Comparison of ENCODE assay signal across 10 cellular contexts in genomic region chr2:64937341-64938230, GRCh38. TPM values are rescaled to one million over a fixed set of nuclear protein-coding genes. Genes with fewer than 3 reads are reported as not detected.
DNase-seq lines count a peak whose midpoint lies in the region; ATAC-seq and TF ChIP-seq lines count a peak whose summit lies in the region.
"Had no signal": no experiment of that assay in that cellular context is flagged by ENCODE, and none has a peak within 500 bp of the region (broad histone marks: within the 10 kb centered on the region; RNA-seq: fewer than 3 reads in every experiment).

No MANE protein-coding gene starts in this region.

- H3K4me3 ChIP-seq in parathyroid adenoma (ENCODE audit: low read depth, low read length) (no peak overlapping the region), dorsolateral prefrontal cortex (peak overlapping the region in 7 of 59 donors; percentile 2 to 14 (median 8))
- H3K4me3 ChIP-seq: skin epidermis had no signal

- intact Hi-C loops in dorsolateral prefrontal cortex (cut with DNase I), result no loop called here

- H3K79me2 ChIP-seq in parathyroid adenoma, result no peaks in the 10 kb centered on the region

- peaks cover 6% of the 10 kb centered on the region for H3K4me1 ChIP-seq in parathyroid adenoma

- DNase-seq in RPMI8226, result peak; percentile 90
- no peak for DNase-seq in dorsolateral prefrontal cortex
- no peak for DNase-seq in NCI-H2029 treated with DMSO at 0.1 percent for 48 hours (lab: John Stamatoyannopoulos, UW)
- no peak for DNase-seq in endothelial cell (ENCODE audit: low spot score)

- peaks cover 7% of the 10 kb centered on the region for H3K4me1 Mint-ChIP-seq in endothelial cell (ENCODE audit: unreplicated experiment)

- no peaks in the 10 kb centered on the region for H3K36me3 ChIP-seq in parathyroid adenoma (ENCODE audit: control insufficient read depth, insufficient read depth, low read length)

- no peak overlapping the region for H3K4me2 ChIP-seq in parathyroid adenoma (ENCODE audit: low read length)

- H3K36me3 Mint-ChIP-seq in endothelial cell (ENCODE audit: low read depth, unreplicated experiment), result no peaks in the 10 kb centered on the region

- no peaks in the 10 kb centered on the region for H3K9me3 Mint-ChIP-seq in endothelial cell (ENCODE audit: unreplicated experiment)
- H3K9me3 Mint-ChIP-seq: activated T-helper 17 cell treated with anti-CD3 and anti-CD28 coated beads, Interleukin-2, amount 50 U/mL, for 72 hours had no signal

- H3K9me3 ChIP-seq in parathyroid adenoma (ENCODE audit: control insufficient read depth, low read length), result no peaks in the 10 kb centered on the region

- no peak overlapping the region for H3K9ac ChIP-seq in parathyroid adenoma

- peak overlapping the region; percentile 41 for H2AFZ ChIP-seq in parathyroid adenoma

- H3K27ac Mint-ChIP-seq in endothelial cell (ENCODE audit: unreplicated experiment), result no peak overlapping the region
- H3K27ac Mint-ChIP-seq: activated T-helper 17 cell treated with anti-CD3 and anti-CD28 coated beads, Interleukin-2, amount 50 U/mL, for 72 hours had no signal

- peaks cover 2% of the 10 kb centered on the region for H3K27me3 Mint-ChIP-seq in endothelial cell (ENCODE audit: unreplicated experiment)

- TF ChIP-seq CTCF in parathyroid adenoma (IDR thresholded peaks at IDR 0.05) (no peak), dorsolateral prefrontal cortex (IDR thresholded peaks at IDR 0.05 in 54 of 56, conservative IDR thresholded peaks at IDR 0.05 in 2 of 56; ENCODE audit: low read depth in 1 of 56, partially characterized antibody in 56 of 56) (no peak), endothelial cell (IDR thresholded peaks at IDR 0.05; ENCODE audit: unreplicated experiment) (no peak)

- H3K27me3 ChIP-seq in parathyroid adenoma (ENCODE audit: control insufficient read depth, insufficient read depth, low read length) (no peaks in the 10 kb centered on the region), dorsolateral prefrontal cortex (no peaks in the 10 kb centered on the region)

- no peak overlapping the region for H3K27ac ChIP-seq in parathyroid adenoma
- no peak overlapping the region for H3K27ac ChIP-seq in dorsolateral prefrontal cortex

- H3K4me3 Mint-ChIP-seq in endothelial cell (ENCODE audit: unreplicated experiment), result no peak overlapping the region
- H3K4me3 Mint-ChIP-seq: activated T-helper 17 cell treated with anti-CD3 and anti-CD28 coated beads, Interleukin-2, amount 50 U/mL, for 72 hours had no signal

- peak; percentile 39 for ATAC-seq in GM18873 (IDR thresholded peaks at IDR 0.05; ENCODE audit: low FRiP score, unreplicated experiment)
- peak; percentile 47 for ATAC-seq in HG02763 (IDR thresholded peaks at IDR 0.05; ENCODE audit: unreplicated experiment)
- no peak for ATAC-seq in SK-N-SH treated with all-trans-retinoic acid at 6 μM for 48 hours
- ATAC-seq: activated T-helper 17 cell treated with anti-CD3 and anti-CD28 coated beads, Interleukin-2, amount 50 U/mL, for 72 hours had no signal

TF ChIP-seq in SK-N-SH treated with all-trans-retinoic acid at 6 μM for 48 hours, 23 proteins besides CTCF, POLR2A, EP300 and RAD21:
- no peak for TF ChIP-seq TOX (CRISPR knock-in tag; IDR thresholded peaks at IDR 0.05; ENCODE audit: borderline replicate concordance)
- TF ChIP-seq TCF4 (CRISPR knock-in tag; IDR thresholded peaks at IDR 0.05; ENCODE audit: borderline replicate concordance), result no peak
- no peak for TF ChIP-seq ARNTL (CRISPR knock-in tag; IDR thresholded peaks at IDR 0.05; ENCODE audit: borderline replicate concordance, low read depth)
- TF ChIP-seq RARB (CRISPR knock-in tag; IDR thresholded peaks at IDR 0.05), result no peak
- TF ChIP-seq GLIS3 (CRISPR knock-in tag; IDR thresholded peaks at IDR 0.05), result no peak
- TF ChIP-seq ZNF70 (CRISPR knock-in tag; IDR thresholded peaks at IDR 0.05), result no peak

RNA-seq across cellular contexts. Expression of gene SLC1A4, which starts 51.6 kb away (rescaled TPM):
- total RNA-seq in dorsolateral prefrontal cortex (10 to 100 TPM; 25.8 to 83.3 (median 55.1) TPM), endothelial cell (ENCODE audit: unreplicated experiment) (41.4 TPM)
